23 cellular contexts compared by ENCODE assay signal in the genomic region with DNA sequence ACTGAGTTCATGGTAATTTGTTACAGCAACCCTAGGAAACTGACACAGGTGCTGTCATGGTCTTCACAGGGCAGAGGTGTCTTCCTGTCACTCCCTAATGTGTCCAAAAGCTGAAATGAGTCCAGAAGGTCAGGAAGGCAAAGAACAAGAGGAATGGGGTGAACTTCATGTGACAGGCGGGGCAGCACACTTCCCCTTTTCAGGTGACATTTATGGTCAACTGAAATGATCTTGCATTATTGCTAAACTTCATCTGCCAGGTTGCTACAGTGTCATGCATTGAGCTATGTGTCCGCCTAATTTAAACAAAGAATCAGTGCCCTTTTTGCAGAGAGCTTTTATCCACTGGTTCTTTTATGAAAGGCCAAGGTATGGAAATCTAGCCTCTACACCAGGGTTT. TPM values are rescaled to one million over a fixed set of nuclear protein-coding genes. Genes with fewer than 3 reads are reported as not detected.
DNase-seq lines count a peak whose midpoint lies in the region; ATAC-seq, FAIRE-seq and TF ChIP-seq lines count a peak whose summit lies in the region.
"Had no signal": no experiment of that assay in that cellular context is flagged by ENCODE, and none has a peak within 500 bp of the region (broad histone marks: within the 10 kb centered on the region; RNA-seq: fewer than 3 reads in every experiment).

No MANE protein-coding gene starts in this region.

- no peaks in the 10 kb centered on the region for H3K9me3 Mint-ChIP-seq in neural progenitor cell

- SMC1A ChIA-PET in GM12878 (lab: Charles Lee; ENCODE audit: uncharacterized antibody, unreplicated experiment) = no interaction called here

- H3K36me3 ChIP-seq in GM12878 (ENCODE audit: control insufficient read depth in 2 of 2, insufficient read depth in 2 of 2, low read length in 1 of 2) (no peaks in the 10 kb centered on the region), neural progenitor cell (no peaks in the 10 kb centered on the region)
- H3K36me3 ChIP-seq: SJSA1 had no signal

- no peak overlapping the region for H3K4me3 ChIP-seq in GM12878
- no peak overlapping the region for H3K4me3 ChIP-seq in neural progenitor cell
- H3K4me3 ChIP-seq: GM23248, SJSA1 had no signal

- no peaks in the 10 kb centered on the region for H3K79me2 ChIP-seq in GM12878 (ENCODE audit: control insufficient read depth, insufficient read depth, low read length)
- H3K79me2 ChIP-seq in neural progenitor cell (ENCODE audit: low read depth) = no peaks in the 10 kb centered on the region

- no peaks in the 10 kb centered on the region for H3K9me3 ChIP-seq in GM12878 (replicated peaks; ENCODE audit: control insufficient read depth, insufficient read depth, low read length)
- H3K9me3 ChIP-seq in neural progenitor cell (ENCODE audit: low read depth) = no peaks in the 10 kb centered on the region
- H3K9me3 ChIP-seq: SJSA1 had no signal

- H3K4me1 Mint-ChIP-seq in neural progenitor cell = peaks cover 10% of the 10 kb centered on the region

- DNase-seq in KBM-7 (peak; percentile 29), NOMO-1 treated with dmso at 0.1 percent for 144 hours (lab: John Stamatoyannopoulos, UW; ENCODE audit: unreplicated experiment) (peak; percentile 84), GM12878 (ENCODE audit: low read depth, low spot score) (no peak), NCI-H187 treated with DMSO at 0.1 percent for 48 hours (lab: John Stamatoyannopoulos, UW) (no peak), NAMALWA (ENCODE audit: low spot score) (no peak), neural progenitor cell (ENCODE audit: low spot score) (no peak), epidermal melanocyte (ENCODE audit: insufficient read length, low spot score) (no peak)
- DNase-seq: AML-193; DND-41; GM23248; NCI-H1105; NCI-H510A; NCI-H748 treated with DMSO at 0.1 percent for 48 hours; NK-92 treated with Interleukin-12 subunit alpha and Interleukin-12 subunit beta, amount 100 ng/mL, for 24 hours; SW 1271; T-helper 2 cell had no signal

- intact Hi-C loops in GM12878 (cut with micrococcal nuclease; ENCODE audit: unreplicated experiment) = no loop called here

- TF ChIP-seq EP300 in GM12878 (IDR thresholded peaks at IDR 0.05; ENCODE audit: borderline replicate concordance in 1 of 2, control insufficient read depth in 1 of 2, low read depth in 2 of 2, low read length in 2 of 2) = no peak

- no peak overlapping the region for H3K27ac ChIP-seq in GM12878 (ENCODE audit: control insufficient read depth, insufficient read depth)
- no peak overlapping the region for H3K27ac ChIP-seq in neural progenitor cell
- H3K27ac ChIP-seq: C4-2B, GM23248, KMS-11, SJSA1 had no signal

- H4K20me1 ChIP-seq in GM12878 (ENCODE audit: control insufficient read depth, insufficient read depth) (no peaks in the 10 kb centered on the region), neural progenitor cell (ENCODE audit: low read depth) (no peaks in the 10 kb centered on the region)

- no peak overlapping the region for H3K27ac Mint-ChIP-seq in neural progenitor cell

- in situ Hi-C loops in KBM-7 (cut with MboI; ENCODE audit: low pct_unique_long_range_greater_than_20kb, low sequenced_read_pairs) (no loop called here), GM12878 (cut with MboI) (no loop called here)

- H3K27me3 Mint-ChIP-seq in neural progenitor cell (ENCODE audit: insufficient read depth, low read depth) = no peaks in the 10 kb centered on the region

- RAD21 ChIA-PET in GM12878 (lab: Charles Lee; ENCODE audit: unreplicated experiment) = no interaction called here

- no peak for FAIRE-seq in GM12878 (lab: Jason Lieb, UNC)
- FAIRE-seq: GM19239, HepG2 had no signal

- TF ChIP-seq RAD21 in GM12878 (IDR thresholded peaks at IDR 0.05; ENCODE audit: insufficient read depth, low read depth, low read length) = no peak

- H3K36me3 Mint-ChIP-seq in neural progenitor cell = no peaks in the 10 kb centered on the region

- WGBS in GM12878 (ENCODE audit: insufficient coverage, insufficient replicate concordance, low lambda C conversion rate, missing lambda C conversion rate) = 0% methylated on average over 2 of the region's 2 CpGs

- TF ChIP-seq CTCF in GM12878 (IDR thresholded peaks at IDR 0.05 in 2 of 3, conservative IDR thresholded peaks at IDR 0.05 in 1 of 3; ENCODE audit: control insufficient read depth in 2 of 3, extremely low read depth in 1 of 3, insufficient read depth in 1 of 3, low read depth in 3 of 3, low read length in 3 of 3) = no peak
- TF ChIP-seq CTCF in neural progenitor cell (IDR thresholded peaks at IDR 0.05) = no peak

- POLR2A ChIA-PET in GM12878 (lab: Charles Lee) = no interaction called here

- BruUV-seq in GM12878 (replicated peaks; lab: Mats Ljungman, UMichigan) = no TSS peak

- no peak overlapping the region for H3K4me2 ChIP-seq in GM12878 (ENCODE audit: control insufficient read depth, insufficient read depth)
- no peak overlapping the region for H3K4me2 ChIP-seq in neural progenitor cell
- H3K4me2 ChIP-seq: KMS-11 had no signal

- H2AFZ ChIP-seq in GM12878 (ENCODE audit: control insufficient read depth, low read depth, low read length) = no peak overlapping the region
- no peak overlapping the region for H2AFZ ChIP-seq in neural progenitor cell (replicated peaks)
- H2AFZ ChIP-seq: GM23248 had no signal

- no peak overlapping the region for H3K4me3 Mint-ChIP-seq in neural progenitor cell

- no peak overlapping the region for H3K9ac ChIP-seq in GM12878 (ENCODE audit: control insufficient read depth, insufficient read depth, low read length)
- H3K9ac ChIP-seq in neural progenitor cell = no peak overlapping the region
- H3K9ac ChIP-seq: GM23248, KMS-11 had no signal

- H3K4me1 ChIP-seq in GM12878 (ENCODE audit: control insufficient read depth, insufficient read depth, low read length) (no peaks in the 10 kb centered on the region; the same call in 1 of the 2 replicates), neural progenitor cell (peaks cover 7% of the 10 kb centered on the region)
- H3K4me1 ChIP-seq: SJSA1 had no signal

- H3K27me3 ChIP-seq in GM12878 (replicated peaks in 1 of 2; ENCODE audit: control insufficient read depth in 2 of 2, insufficient read depth in 2 of 2, low read length in 1 of 2) (no peaks in the 10 kb centered on the region), neural progenitor cell (no peaks in the 10 kb centered on the region)
- H3K27me3 ChIP-seq: SJSA1 had no signal

- no peak for ATAC-seq in GM12878
- ATAC-seq: HepG2, Panc1 had no signal

- no peaks in the 10 kb centered on the region for H3F3A ChIP-seq in neural progenitor cell (ENCODE audit: low read depth)

- TF ChIP-seq POLR2A in GM12878 (IDR thresholded peaks at IDR 0.05; ENCODE audit: low read depth, low read length) = no peak

- CTCF ChIA-PET in GM12878 (lab: Yijun Ruan, JAX) = no interaction called here

TF ChIP-seq in GM12878, 131 proteins besides CTCF, POLR2A, EP300 and RAD21:
- TF ChIP-seq CEBPB (IDR thresholded peaks at IDR 0.05; ENCODE audit: borderline replicate concordance in 1 of 2, low read depth in 2 of 2, low read length in 2 of 2) (no peak), SPI1 (IDR thresholded peaks at IDR 0.05; ENCODE audit: borderline replicate concordance, insufficient read depth, low read depth, low read length) (peak; percentile 79; the same call in 1 of the 2 replicates)
- TF ChIP-seq, protein P1, sequence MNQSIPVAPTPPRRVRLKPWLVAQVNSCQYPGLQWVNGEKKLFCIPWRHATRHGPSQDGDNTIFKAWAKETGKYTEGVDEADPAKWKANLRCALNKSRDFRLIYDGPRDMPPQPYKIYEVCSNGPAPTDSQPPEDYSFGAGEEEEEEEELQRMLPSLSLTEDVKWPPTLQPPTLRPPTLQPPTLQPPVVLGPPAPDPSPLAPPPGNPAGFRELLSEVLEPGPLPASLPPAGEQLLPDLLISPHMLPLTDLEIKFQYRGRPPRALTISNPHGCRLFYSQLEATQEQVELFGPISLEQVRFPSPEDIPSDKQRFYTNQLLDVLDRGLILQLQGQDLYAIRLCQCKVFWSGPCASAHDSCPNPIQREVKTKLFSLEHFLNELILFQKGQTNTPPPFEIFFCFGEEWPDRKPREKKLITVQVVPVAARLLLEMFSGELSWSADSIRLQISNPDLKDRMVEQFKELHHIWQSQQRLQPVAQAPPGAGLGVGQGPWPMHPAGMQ (IDR thresholded peaks at IDR 0.05; ENCODE audit: borderline replicate concordance) = no peak
- TF ChIP-seq, protein P2, sequence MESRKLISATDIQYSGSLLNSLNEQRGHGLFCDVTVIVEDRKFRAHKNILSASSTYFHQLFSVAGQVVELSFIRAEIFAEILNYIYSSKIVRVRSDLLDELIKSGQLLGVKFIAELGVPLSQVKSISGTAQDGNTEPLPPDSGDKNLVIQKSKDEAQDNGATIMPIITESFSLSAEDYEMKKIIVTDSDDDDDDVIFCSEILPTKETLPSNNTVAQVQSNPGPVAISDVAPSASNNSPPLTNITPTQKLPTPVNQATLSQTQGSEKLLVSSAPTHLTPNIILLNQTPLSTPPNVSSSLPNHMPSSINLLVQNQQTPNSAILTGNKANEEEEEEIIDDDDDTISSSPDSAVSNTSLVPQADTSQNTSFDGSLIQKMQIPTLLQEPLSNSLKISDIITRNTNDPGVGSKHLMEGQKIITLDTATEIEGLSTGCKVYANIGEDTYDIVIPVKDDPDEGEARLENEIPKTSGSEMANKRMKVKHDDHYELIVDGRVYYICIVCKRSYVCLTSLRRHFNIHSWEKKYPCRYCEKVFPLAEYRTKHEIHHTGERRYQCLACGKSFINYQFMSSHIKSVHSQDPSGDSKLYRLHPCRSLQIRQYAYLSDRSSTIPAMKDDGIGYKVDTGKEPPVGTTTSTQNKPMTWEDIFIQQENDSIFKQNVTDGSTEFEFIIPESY (IDR thresholded peaks at IDR 0.05) = no peak

RNA-seq across cellular contexts. Expression of a gene that starts 15.9 kb away (rescaled TPM):
- not detected in 2 replicates for total RNA-seq in GM12878 (2013; cell fraction: nucleolus; rRNA removed)
- total RNA-seq in GM12878 (2014; rRNA removed) = not detected in 2 replicates
- 0.04 TPM in 1 of 2 replicates, not detected in the other for total RNA-seq in GM12878 (2014; rRNA removed; fragmentation: Illumina TruSeq; extraction: Trizol)
- total RNA-seq in GM12878 (2021) = not detected in 2 replicates
- polyA plus RNA-seq in GM12878 (2011; ENCODE audit: low read depth) = not detected
- polyA plus RNA-seq in GM12878 (2011; rRNA removed) = 0.04 TPM in 1 of 2 replicates, not detected in the other
- polyA plus RNA-seq in GM12878 (2011; cell fraction: cytosol; rRNA removed) = 0.02 and 0.03 TPM in 2 replicates
- polyA plus RNA-seq in GM12878 (2011; cell fraction: nucleus; rRNA removed) = 0.22 TPM in 1 of 2 replicates, not detected in the other
- not detected in 2 replicates for polyA plus RNA-seq in GM12878 (2012)
- polyA plus RNA-seq in GM12878 (2014; fragmentation: Illumina TruSeq; extraction: Trizol) = 0.03 TPM in 1 of 2 replicates, not detected in the other
- polyA plus RNA-seq in GM12878 (2014; fragmentation: Nextera tagmentation; extraction: Ambion mirVana) = not detected
- not detected in 2 replicates for polyA plus RNA-seq in GM12878 (2014; rRNA removed)
- not detected for polyA plus RNA-seq in GM12878 (2016; fragmentation: Nextera tagmentation; extraction: Ambion mirVana)
- not detected in 2 replicates for polyA minus RNA-seq in GM12878 (2011; rRNA and poly(A)+ RNA removed)
- not detected in 2 replicates for polyA minus RNA-seq in GM12878 (2011; cell fraction: cytosol; rRNA and poly(A)+ RNA removed)
- polyA minus RNA-seq in GM12878 (2011; cell fraction: nucleus; rRNA and poly(A)+ RNA removed) = 0.10 TPM in 1 of 2 replicates, not detected in the other
- total RNA-seq in neural progenitor cell (ENCODE audit: low replicate concordance) = 3.4 and 5.0 TPM in 2 replicates
- total RNA-seq: G401 had no signal

Comparison
In these comparisons a context has a peak if more than half of its experiments do, and no peak if none do; other contexts are left out.
1. DNase-seq: peak in KBM-7 (single experiment) and NOMO-1 treated with dmso at 0.1 percent for 144 hours (single experiment); none in GM12878 (single experiment), NCI-H187 treated with DMSO at 0.1 percent for 48 hours (single experiment), NAMALWA (single experiment), neural progenitor cell (single experiment) and epidermal melanocyte (single experiment).